8 cellular contexts compared by ENCODE assay signal in the genomic region with DNA sequence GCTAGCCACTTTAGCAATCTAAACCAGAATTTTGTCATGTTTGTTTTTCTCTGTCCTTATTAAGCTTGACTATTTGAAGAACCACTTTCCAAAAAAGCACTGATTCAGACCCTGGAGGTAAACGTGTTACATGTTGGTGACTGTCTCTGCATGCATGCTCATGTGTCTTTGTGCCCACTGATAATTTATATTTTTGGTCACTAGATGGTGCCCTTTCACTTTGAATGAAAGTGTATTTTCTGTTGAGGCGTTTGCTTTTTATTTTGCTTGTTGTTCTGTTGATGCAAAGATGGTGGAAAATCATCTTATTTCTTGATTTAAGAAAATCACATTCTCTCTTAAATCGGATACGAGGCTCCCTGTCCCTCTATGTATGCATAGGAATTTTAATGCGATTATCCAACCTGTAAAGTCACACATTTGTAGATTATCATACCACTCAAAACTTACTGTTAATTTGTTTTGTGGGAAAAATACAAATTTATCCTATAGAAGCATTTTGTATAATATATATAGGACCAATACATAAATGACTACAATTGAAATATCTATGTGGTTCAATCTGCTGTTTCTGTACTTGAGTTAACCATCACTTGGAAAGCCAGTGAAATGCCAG.
A peak's percentile ranks its signal among the peaks of the same experiment; 100 is the strongest.
DNase-seq lines count a peak whose midpoint lies in the region; ATAC-seq and TF ChIP-seq lines count a peak whose summit lies in the region.

No MANE protein-coding gene starts in this region.

- intact Hi-C loops in PC-9 (cut with micrococcal nuclease; ENCODE audit: unreplicated experiment): loop anchor here (1.0 to 10.0 kb wide), 6 partner anchors 170 to 1650 kb away; no protein-coding TSS in a partner anchor
- intact Hi-C loops in esophagus squamous epithelium (cut with DNase I): no loop called here
- intact Hi-C loops in ovary (cut with DNase I): loop anchor here in 1 of 4 donors (10.0 kb wide), 2 partner anchors 163 to 267 kb away; a partner anchor contains a TSS

- H3K4me1 Mint-ChIP-seq in activated CD4-positive, alpha-beta T cell treated with anti-CD3 and anti-CD28 coated beads, Interleukin-2, amount 10 ng/mL, durations not matched to agents 7 days and 5 days: no peaks in the 10 kb centered on the region
- no peaks in the 10 kb centered on the region for H3K4me1 Mint-ChIP-seq in activated T-cell treated with anti-CD3 and anti-CD28 coated beads, Interleukin-2, amount 50 U/mL, for 72 hours (ENCODE audit: low read depth)

- H3K27ac ChIP-seq in PC-9 (no peak overlapping the region), esophagus squamous epithelium (peak overlapping the region in 1 of 4 donors; percentile 33), ovary (no peak overlapping the region)

- WGBS in esophagus squamous epithelium, 2 donors: 20 to 23% methylated on average over 5 of the region's 5 CpGs
- 21 to 23% (median 22%) methylated on average over 5 of the region's 5 CpGs for WGBS in ovary, 3 donors

- H3K36me3 Mint-ChIP-seq in activated CD4-positive, alpha-beta T cell treated with anti-CD3 and anti-CD28 coated beads, Interleukin-2, amount 10 ng/mL, durations not matched to agents 7 days and 5 days (ENCODE audit: low read depth): no peaks in the 10 kb centered on the region
- no peaks in the 10 kb centered on the region for H3K36me3 Mint-ChIP-seq in activated T-cell treated with anti-CD3 and anti-CD28 coated beads, Interleukin-2, amount 50 U/mL, for 72 hours (ENCODE audit: insufficient read depth in 2 of 2)

- BruUV-seq in PC-9 (replicated peaks; lab: Mats Ljungman, UMichigan): no TSS peak

- H3K4me1 ChIP-seq in PC-9 (replicated peaks; ENCODE audit: insufficient read depth) (no peaks in the 10 kb centered on the region), esophagus squamous epithelium (peaks cover 0 to 28% (median 4%) of the 10 kb centered on the region in 3 donors), ovary (ENCODE audit: insufficient read depth) (peaks cover 8% of the 10 kb centered on the region)

- DNase-seq in activated CD4-positive, alpha-beta T cell treated with anti-CD3 and anti-CD28 coated beads, Interleukin-2, amount 10 ng/mL, durations not matched to agents 7 days and 5 days: peak; percentile 15
- DNase-seq in activated CD4-positive, alpha-beta T cell treated with anti-CD3 and anti-CD28 coated beads for 48 hours: no peak
- DNase-seq in PC-9 (peak in 1 of 2 experiments; percentile 4), esophagus squamous epithelium (lab: John Stamatoyannopoulos, UW) (no peak), ovary (no peak)
- DNase-seq in activated CD4-positive, CD25-positive, alpha-beta regulatory T cell treated with anti-CD3 and anti-CD28 coated beads, Interleukin-2, amount 50 U/mL, for 72 hours: no peak
- DNase-seq in activated T-cell treated with anti-CD3 and anti-CD28 coated beads, Interleukin-2, amount 50 U/mL, for 72 hours: no peak

- no peaks in the 10 kb centered on the region for H3K27me3 Mint-ChIP-seq in activated CD4-positive, alpha-beta T cell treated with anti-CD3 and anti-CD28 coated beads, Interleukin-2, amount 10 ng/mL, durations not matched to agents 7 days and 5 days
- H3K27me3 Mint-ChIP-seq in activated T-cell treated with anti-CD3 and anti-CD28 coated beads, Interleukin-2, amount 50 U/mL, for 72 hours (ENCODE audit: low read depth): no peaks in the 10 kb centered on the region

- no peaks in the 10 kb centered on the region for H3K79me2 ChIP-seq in PC-9 (ENCODE audit: low read depth)

- no peak overlapping the region for H3K27ac Mint-ChIP-seq in activated CD4-positive, alpha-beta T cell treated with anti-CD3 and anti-CD28 coated beads, Interleukin-2, amount 10 ng/mL, durations not matched to agents 7 days and 5 days
- H3K27ac Mint-ChIP-seq in activated T-cell treated with anti-CD3 and anti-CD28 coated beads, Interleukin-2, amount 50 U/mL, for 72 hours: no peak overlapping the region

- TF ChIP-seq POLR2A in esophagus squamous epithelium (IDR thresholded peaks at IDR 0.05) (no peak), ovary (IDR thresholded peaks at IDR 0.05) (no peak)

- no peak overlapping the region for H3K4me3 ChIP-seq in PC-9
- no peak overlapping the region for H3K4me3 ChIP-seq in esophagus squamous epithelium
- H3K4me3 ChIP-seq in ovary: no peak overlapping the region

- H2AFZ ChIP-seq in PC-9: no peak overlapping the region

- H3K36me3 ChIP-seq in PC-9 (ENCODE audit: low read depth): no peaks in the 10 kb centered on the region
- no peaks in the 10 kb centered on the region for H3K36me3 ChIP-seq in esophagus squamous epithelium
- no peaks in the 10 kb centered on the region for H3K36me3 ChIP-seq in ovary

- no peak overlapping the region for H3K4me2 ChIP-seq in PC-9

- TF ChIP-seq CTCF in PC-9 (conservative IDR thresholded peaks at IDR 0.05): peak; percentile 84
- TF ChIP-seq CTCF in esophagus squamous epithelium (IDR thresholded peaks at IDR 0.05): peak; percentile 11 to 67 (median 50)
- TF ChIP-seq CTCF in ovary (IDR thresholded peaks at IDR 0.05): peak; percentile 25 to 66 (median 61)

- H3K9me3 Mint-ChIP-seq in activated CD4-positive, alpha-beta T cell treated with anti-CD3 and anti-CD28 coated beads, Interleukin-2, amount 10 ng/mL, durations not matched to agents 7 days and 5 days: no peaks in the 10 kb centered on the region
- no peaks in the 10 kb centered on the region for H3K9me3 Mint-ChIP-seq in activated T-cell treated with anti-CD3 and anti-CD28 coated beads, Interleukin-2, amount 50 U/mL, for 72 hours

- no peaks in the 10 kb centered on the region for H3F3A ChIP-seq in PC-9 (ENCODE audit: insufficient read depth, low read depth)

- no peak for TF ChIP-seq EP300 in ovary (IDR thresholded peaks at IDR 0.05)

- no peaks in the 10 kb centered on the region for H3K9me3 ChIP-seq in PC-9 (ENCODE audit: insufficient read depth, low read depth)
- H3K9me3 ChIP-seq in esophagus squamous epithelium: no peaks in the 10 kb centered on the region
- no peaks in the 10 kb centered on the region for H3K9me3 ChIP-seq in ovary

- H3K9me2 ChIP-seq in PC-9 (ENCODE audit: insufficient read depth): no peaks in the 10 kb centered on the region

- no peak overlapping the region for H3K4me3 Mint-ChIP-seq in activated CD4-positive, alpha-beta T cell treated with anti-CD3 and anti-CD28 coated beads, Interleukin-2, amount 10 ng/mL, durations not matched to agents 7 days and 5 days
- no peak overlapping the region for H3K4me3 Mint-ChIP-seq in activated T-cell treated with anti-CD3 and anti-CD28 coated beads, Interleukin-2, amount 50 U/mL, for 72 hours

- peak; percentile 63 for ATAC-seq in HG03378 (IDR thresholded peaks at IDR 0.05; ENCODE audit: unreplicated experiment)
- no peak for ATAC-seq in activated T-cell treated with anti-CD3 and anti-CD28 coated beads, Interleukin-2, amount 50 U/mL, for 72 hours (replicated peaks in 1 of 2)

- H3K27me3 ChIP-seq in PC-9 (ENCODE audit: insufficient read depth, low read depth) (no peaks in the 10 kb centered on the region), esophagus squamous epithelium (no peaks in the 10 kb centered on the region), ovary (no peaks in the 10 kb centered on the region)

- POLR2A ChIA-PET in activated CD4-positive, alpha-beta T cell treated with anti-CD3 and anti-CD28 coated beads, Interleukin-2, amount 10 ng/mL, durations not matched to agents 7 days and 5 days (lab: Charles Lee): no interaction called here
- POLR2A ChIA-PET in PC-9 (lab: Charles Lee; ENCODE audit: unreplicated experiment): no interaction called here

- CTCF ChIA-PET in activated CD4-positive, alpha-beta T cell treated with anti-CD3 and anti-CD28 coated beads, Interleukin-2, amount 10 ng/mL, durations not matched to agents 7 days and 5 days (lab: Charles Lee): no interaction called here
- CTCF ChIA-PET in PC-9 (lab: Charles Lee): interaction anchor here (1.1 kb wide), 1 partner anchor 841 kb away, joined by 3 read pairs; no protein-coding TSS in a partner anchor

- no peaks in the 10 kb centered on the region for H4K20me1 ChIP-seq in PC-9 (ENCODE audit: insufficient read depth)
